ENCODE assay signal across 14 cellular contexts in genomic region chr21:14613496-14613895, GRCh38.
DNase-seq lines count a peak whose midpoint lies in the region; ATAC-seq, FAIRE-seq and TF ChIP-seq lines count a peak whose summit lies in the region.
"Had no signal": no experiment of that assay in that cellular context is flagged by ENCODE, and none has a peak within 500 bp of the region (broad histone marks: within the 10 kb centered on the region; RNA-seq: fewer than 3 reads in every experiment).

No MANE protein-coding gene starts in this region.

- H3K4me1 Mint-ChIP-seq in GM23338 = peaks cover 64% of the 10 kb centered on the region
- peaks cover 40% of the 10 kb centered on the region for H3K4me1 Mint-ChIP-seq in stimulated activated memory B cell treated with anti-CD40 and anti-IgM and Interleukin-4, amounts not matched to agents 10 μg/mL and 1 μg/mL and 100 μg/mL, for 72 hours

- H4K20me1 ChIP-seq in GM23338 (replicated peaks; ENCODE audit: insufficient read depth) = no peaks in the 10 kb centered on the region

- no peaks in the 10 kb centered on the region for H3K27me3 ChIP-seq in GM23338 (ENCODE audit: insufficient read depth)
- no peaks in the 10 kb centered on the region for H3K27me3 ChIP-seq in adipocyte (replicated peaks; ENCODE audit: control insufficient read depth, insufficient read depth, low read length)
- H3K27me3 ChIP-seq in iPS-18a (ENCODE audit: control insufficient read depth, insufficient read depth, low read length) = no peaks in the 10 kb centered on the region
- no peaks in the 10 kb centered on the region for H3K27me3 ChIP-seq in small intestine (ENCODE audit: control insufficient read depth in 2 of 2, insufficient read depth in 2 of 2, low read length in 2 of 2)
- H3K27me3 ChIP-seq: BE2C had no signal

- no peak overlapping the region for H2AFZ ChIP-seq in GM23338

- H3K27ac ChIP-seq in GM23338 (ENCODE audit: low read depth) = peak overlapping the region; percentile 96
- H3K27ac ChIP-seq in iPS-18a (ENCODE audit: low read length) = peak overlapping the region; percentile 34
- H3K27ac ChIP-seq in small intestine (ENCODE audit: low read depth in 1 of 2, low read length in 1 of 2) = no peak overlapping the region
- H3K27ac ChIP-seq: C4-2B had no signal

- 64 to 76% (median 73%) methylated on average over 1 of the region's 1 CpG for WGBS in small intestine, 3 donors

- H3F3A ChIP-seq in GM23338 (replicated peaks; ENCODE audit: low read depth) = no peaks in the 10 kb centered on the region

- H3K9ac ChIP-seq in adipocyte (ENCODE audit: low read length) = no peak overlapping the region
- no peak overlapping the region for H3K9ac ChIP-seq in iPS-18a (ENCODE audit: low read length)

- H3K36me3 ChIP-seq in GM23338 (ENCODE audit: insufficient read depth) (no peaks in the 10 kb centered on the region), adipocyte (ENCODE audit: control insufficient read depth, insufficient read depth, low read length, severe bottlenecking) (no peaks in the 10 kb centered on the region), iPS-18a (ENCODE audit: control insufficient read depth, low read depth, low read length) (no peaks in the 10 kb centered on the region), small intestine (ENCODE audit: control insufficient read depth in 2 of 2, insufficient read depth in 2 of 2, low read length in 2 of 2) (no peaks in the 10 kb centered on the region)
- H3K36me3 ChIP-seq: BE2C had no signal

- peaks cover 28% of the 10 kb centered on the region for H3K36me3 Mint-ChIP-seq in GM23338 (ENCODE audit: low read depth)
- peaks cover 39% of the 10 kb centered on the region for H3K36me3 Mint-ChIP-seq in stimulated activated memory B cell treated with anti-CD40 and anti-IgM and Interleukin-4, amounts not matched to agents 10 μg/mL and 1 μg/mL and 100 μg/mL, for 72 hours
- H3K36me3 Mint-ChIP-seq: CD4-positive, alpha-beta memory T cell had no signal

- peaks cover 3% of the 10 kb centered on the region for H3K27me3 Mint-ChIP-seq in GM23338 (ENCODE audit: insufficient read depth, low read depth, poor library complexity)
- no peaks in the 10 kb centered on the region for H3K27me3 Mint-ChIP-seq in stimulated activated memory B cell treated with anti-CD40 and anti-IgM and Interleukin-4, amounts not matched to agents 10 μg/mL and 1 μg/mL and 100 μg/mL, for 72 hours
- H3K27me3 Mint-ChIP-seq: CD4-positive, alpha-beta memory T cell had no signal

- in situ Hi-C loops in GM13976 (cut with MboI; ENCODE audit: low sequenced_read_pairs, unreplicated experiment) = no loop called here

- no peaks in the 10 kb centered on the region for H3K79me2 ChIP-seq in GM23338 (replicated peaks; ENCODE audit: insufficient read depth)

- H3K4me1 ChIP-seq in GM23338 (ENCODE audit: insufficient read depth) (peaks cover 50% of the 10 kb centered on the region), adipocyte (ENCODE audit: control insufficient read depth, insufficient read depth, low read length) (peaks cover 32% of the 10 kb centered on the region), iPS-18a (ENCODE audit: control insufficient read depth, low read depth, low read length) (peaks cover 54% of the 10 kb centered on the region), small intestine (ENCODE audit: control insufficient read depth in 2 of 2, insufficient read depth in 1 of 2, low read depth in 1 of 2, low read length in 1 of 2) (no peaks in the 10 kb centered on the region)
- H3K4me1 ChIP-seq: BE2C had no signal

- peak overlapping the region; percentile 83 for H3K27ac Mint-ChIP-seq in GM23338
- no peak overlapping the region for H3K27ac Mint-ChIP-seq in stimulated activated memory B cell treated with anti-CD40 and anti-IgM and Interleukin-4, amounts not matched to agents 10 μg/mL and 1 μg/mL and 100 μg/mL, for 72 hours
- H3K27ac Mint-ChIP-seq: CD4-positive, alpha-beta memory T cell had no signal

- DNase-seq in GM23338 (ENCODE audit: low spot score) (no peak), adipocyte (ENCODE audit: low read depth) (peak; percentile 19), NCI-H226 (no peak), small intestine (no peak), GM13976 (ENCODE audit: low spot score) (no peak)
- DNase-seq: BE2C; CD4-positive, alpha-beta memory T cell; DMS79; H7 had no signal

- H3K4me2 ChIP-seq in GM23338 = peak overlapping the region; percentile 14

- peaks cover 16% of the 10 kb centered on the region for H3K9me3 Mint-ChIP-seq in GM23338
- H3K9me3 Mint-ChIP-seq in stimulated activated memory B cell treated with anti-CD40 and anti-IgM and Interleukin-4, amounts not matched to agents 10 μg/mL and 1 μg/mL and 100 μg/mL, for 72 hours = no peaks in the 10 kb centered on the region

- 0 out of 2 replicates have a peak, but pooled peaks cover 4% of the 10 kb centered on the region for H3K9me2 ChIP-seq in GM23338 (ENCODE audit: insufficient read depth)

- H3K4me3 ChIP-seq in GM23338 = no peak overlapping the region
- no peak overlapping the region for H3K4me3 ChIP-seq in adipocyte (ENCODE audit: low read length)
- H3K4me3 ChIP-seq in iPS-18a (ENCODE audit: low read length) = no peak overlapping the region
- no peak overlapping the region for H3K4me3 ChIP-seq in small intestine (ENCODE audit: low read depth in 1 of 2, low read length in 2 of 2)

- TF ChIP-seq CTCF in GM23338 (conservative IDR thresholded peaks at IDR 0.05; ENCODE audit: low read depth in 2 of 2) (no peak), GM13976 (IDR thresholded peaks at IDR 0.05; ENCODE audit: borderline replicate concordance, control extremely low read depth, extremely low read depth, insufficient read depth, missing control alignments) (no peak)

- FAIRE-seq in small intestine (lab: Jason Lieb, UNC) = no peak
- FAIRE-seq: GM12892, GM19239 had no signal

- no peak for ATAC-seq in GM23338
- ATAC-seq in stimulated activated memory B cell treated with anti-CD40 and anti-IgM and Interleukin-4, amounts not matched to agents 10 μg/mL and 1 μg/mL and 100 μg/mL, for 72 hours = no peak

- H3K4me3 Mint-ChIP-seq in GM23338 = no peak overlapping the region
- peak overlapping the region; percentile 21 for H3K4me3 Mint-ChIP-seq in stimulated activated memory B cell treated with anti-CD40 and anti-IgM and Interleukin-4, amounts not matched to agents 10 μg/mL and 1 μg/mL and 100 μg/mL, for 72 hours
- H3K4me3 Mint-ChIP-seq: CD4-positive, alpha-beta memory T cell had no signal

- H3K9me3 ChIP-seq in adipocyte (ENCODE audit: control insufficient read depth, low read length) (peaks cover 3% of the 10 kb centered on the region), iPS-18a (ENCODE audit: control insufficient read depth, low read depth, low read length) (no peaks in the 10 kb centered on the region), small intestine (ENCODE audit: control insufficient read depth, low read depth) (no peaks in the 10 kb centered on the region)
- H3K9me3 ChIP-seq: BE2C had no signal

TF ChIP-seq in GM23338, 12 proteins besides CTCF, POLR2A, EP300 and RAD21:
- TF ChIP-seq STAT1 (IDR thresholded peaks at IDR 0.05; ENCODE audit: unreplicated experiment) (no peak), CREB1 (CRISPR knock-in tag; IDR thresholded peaks at IDR 0.05; ENCODE audit: low read depth) (no peak), ZNF114 (CRISPR knock-in tag; IDR thresholded peaks at IDR 0.05) (no peak), REST (IDR thresholded peaks at IDR 0.05; ENCODE audit: unreplicated experiment) (no peak), ZNF331 (CRISPR knock-in tag; IDR thresholded peaks at IDR 0.05; ENCODE audit: low read depth) (no peak), JUNB (IDR thresholded peaks at IDR 0.05; ENCODE audit: unreplicated experiment) (no peak), EZH2phosphoT487 (IDR thresholded peaks at IDR 0.05; ENCODE audit: unreplicated experiment) (no peak), POLR2AphosphoS5 (IDR thresholded peaks at IDR 0.05; ENCODE audit: low read depth) (no peak)

Comparison
In these comparisons a context has a peak if more than half of its experiments do, and no peak if none do; other contexts are left out.
1. H3K27ac ChIP-seq: peak in GM23338 (single experiment) and iPS-18a (single experiment); none in small intestine (0 of 2).